12 cellular contexts compared by ENCODE assay signal in genomic region chr20:1876975-1877603, GRCh38. TPM values are rescaled to one million over a fixed set of nuclear protein-coding genes. Genes with fewer than 3 reads are reported as not detected.
DNase-seq lines count a peak whose midpoint lies in the region; ATAC-seq and TF ChIP-seq lines count a peak whose summit lies in the region.
"Had no signal": no experiment of that assay in that cellular context is flagged by ENCODE, and none has a peak within 500 bp of the region (broad histone marks: within the 10 kb centered on the region; RNA-seq: fewer than 3 reads in every experiment).

No MANE protein-coding gene starts in this region.

- no peaks in the 10 kb centered on the region for H3K36me3 Mint-ChIP-seq in stimulated activated effector memory CD8-positive, alpha-beta T cell treated with anti-CD3 and anti-CD28 coated beads, Interleukin-12 subunit alpha, Interleukin-12 subunit beta, amount 100 ng/mL, for 72 hours
- H3K36me3 Mint-ChIP-seq in CD14-positive monocyte: peaks cover 5 to 9% of the 10 kb centered on the region in 2 donors

- peaks cover 14 to 22% (median 18%) of the 10 kb centered on the region in 3 donors for H3K27me3 Mint-ChIP-seq in CD14-positive monocyte (ENCODE audit: low read depth in 3 of 3)
- H3K27me3 Mint-ChIP-seq: activated CD4-positive, alpha-beta memory T cell treated with anti-CD3 and anti-CD28 coated beads, Interleukin-2, amount 10 ng/mL, durations not matched to agents 7 days and 5 days had no signal

- TF ChIP-seq CTCF in CD14-positive monocyte (IDR thresholded peaks at IDR 0.05): no peak

- peak; percentile 52 for ATAC-seq in stimulated activated effector memory CD8-positive, alpha-beta T cell treated with anti-CD3 and anti-CD28 coated beads, Interleukin-12 subunit alpha, Interleukin-12 subunit beta, amount 100 ng/mL, for 72 hours
- no peak for ATAC-seq in GM21825 (IDR thresholded peaks at IDR 0.05; ENCODE audit: unreplicated experiment)
- ATAC-seq: sciatic nerve had no signal

- no peak overlapping the region for H3K27ac Mint-ChIP-seq in stimulated activated effector memory CD8-positive, alpha-beta T cell treated with anti-CD3 and anti-CD28 coated beads, Interleukin-12 subunit alpha, Interleukin-12 subunit beta, amount 100 ng/mL, for 72 hours
- no peak overlapping the region for H3K27ac Mint-ChIP-seq in CD14-positive monocyte
- H3K27ac Mint-ChIP-seq: activated CD4-positive, alpha-beta memory T cell treated with anti-CD3 and anti-CD28 coated beads, Interleukin-2, amount 10 ng/mL, durations not matched to agents 7 days and 5 days had no signal

- no peaks in the 10 kb centered on the region for H3K4me1 Mint-ChIP-seq in stimulated activated effector memory CD8-positive, alpha-beta T cell treated with anti-CD3 and anti-CD28 coated beads, Interleukin-12 subunit alpha, Interleukin-12 subunit beta, amount 100 ng/mL, for 72 hours
- peaks cover 62% of the 10 kb centered on the region for H3K4me1 Mint-ChIP-seq in CD14-positive monocyte
- H3K4me1 Mint-ChIP-seq: activated CD4-positive, alpha-beta memory T cell treated with anti-CD3 and anti-CD28 coated beads, Interleukin-2, amount 10 ng/mL, durations not matched to agents 7 days and 5 days had no signal

- H3K9me3 Mint-ChIP-seq in stimulated activated effector memory CD8-positive, alpha-beta T cell treated with anti-CD3 and anti-CD28 coated beads, Interleukin-12 subunit alpha, Interleukin-12 subunit beta, amount 100 ng/mL, for 72 hours: no peaks in the 10 kb centered on the region
- H3K9me3 Mint-ChIP-seq in CD14-positive monocyte: peaks cover 2 to 10% (median 4%) of the 10 kb centered on the region in 7 donors
- H3K9me3 Mint-ChIP-seq: activated CD4-positive, alpha-beta memory T cell treated with anti-CD3 and anti-CD28 coated beads, Interleukin-2, amount 10 ng/mL, durations not matched to agents 7 days and 5 days had no signal

- intact Hi-C loops in CD14-positive monocyte (cut with micrococcal nuclease): no loop called here

- H3K4me3 Mint-ChIP-seq in stimulated activated effector memory CD8-positive, alpha-beta T cell treated with anti-CD3 and anti-CD28 coated beads, Interleukin-12 subunit alpha, Interleukin-12 subunit beta, amount 100 ng/mL, for 72 hours: no peak overlapping the region
- no peak overlapping the region for H3K4me3 Mint-ChIP-seq in CD14-positive monocyte
- H3K4me3 Mint-ChIP-seq: activated CD4-positive, alpha-beta memory T cell treated with anti-CD3 and anti-CD28 coated beads, Interleukin-2, amount 10 ng/mL, durations not matched to agents 7 days and 5 days had no signal

- peak; percentile 38 for DNase-seq in NCI-H2227 (lab: John Stamatoyannopoulos, UW; ENCODE audit: unreplicated experiment)
- no peak for DNase-seq in NCI-H2227 treated with DMSO at 0.1 percent for 48 hours (lab: John Stamatoyannopoulos, UW)
- peak; percentile 91 for DNase-seq in HuH-7 (ENCODE audit: low spot score)
- DNase-seq in brain pericyte (ENCODE audit: low read depth, low spot score): peak; percentile 30
- DNase-seq in stimulated activated effector memory CD8-positive, alpha-beta T cell treated with anti-CD3 and anti-CD28 coated beads, Interleukin-12 subunit alpha, Interleukin-12 subunit beta, amount 100 ng/mL, for 72 hours (ENCODE audit: low spot score in 2 of 2): no peak
- DNase-seq in NCI-H446 treated with DMSO at 0.1 percent for 48 hours (lab: John Stamatoyannopoulos, UW): no peak
- DNase-seq in CD14-positive monocyte (ENCODE audit: low spot score): no peak
- DNase-seq: activated CD4-positive, alpha-beta memory T cell treated with anti-CD3 and anti-CD28 coated beads, Interleukin-2, amount 10 ng/mL, durations not matched to agents 7 days and 5 days; NCI-H1930; stimulated activated CD8-positive, alpha-beta memory T cell treated with anti-CD3 and anti-CD28 coated beads, Interleukin-4, amount 100 ng/mL, for 48 hours had no signal

RNA-seq across cellular contexts. Expression of gene SIRPA, which starts 18.1 kb away (rescaled TPM):
- 10 to 100 TPM; 28.4 to 58.3 TPM for polyA plus RNA-seq in CD14-positive monocyte

Comparison
In these comparisons a context has a peak if more than half of its experiments do, and no peak if none do; other contexts are left out.
1. DNase-seq: peak in NCI-H2227 (single experiment), HuH-7 (single experiment) and brain pericyte (single experiment); none in NCI-H2227 treated with DMSO at 0.1 percent for 48 hours (single experiment), stimulated activated effector memory CD8-positive, alpha-beta T cell treated with anti-CD3 and anti-CD28 coated beads, Interleukin-12 subunit alpha, Interleukin-12 subunit beta, amount 100 ng/mL, for 72 hours (0 of 2), NCI-H446 treated with DMSO at 0.1 percent for 48 hours (single experiment) and CD14-positive monocyte (single experiment).